9 cellular contexts compared by ENCODE assay signal in genomic region chr6:108942556-108943492, GRCh38.
DNase-seq lines count a peak whose midpoint lies in the region; ATAC-seq and TF ChIP-seq lines count a peak whose summit lies in the region.
"Had no signal": no experiment of that assay in that cellular context is flagged by ENCODE, and none has a peak within 500 bp of the region (broad histone marks: within the 10 kb centered on the region; RNA-seq: fewer than 3 reads in every experiment).

No MANE protein-coding gene starts in this region.

- H3K9me3 Mint-ChIP-seq in nephron = peaks cover 3% of the 10 kb centered on the region
- H3K9me3 Mint-ChIP-seq in stimulated activated naive CD8-positive, alpha-beta T cell treated with anti-CD3 and anti-CD28 coated beads, Interleukin-15, amount 100 ng/mL, for 72 hours = peaks cover 0 to 7% of the 10 kb centered on the region in 2 donors

- TF ChIP-seq CTCF in nephron (IDR thresholded peaks at IDR 0.05; ENCODE audit: unreplicated experiment in 3 of 3) = no peak

- ATAC-seq in stimulated activated naive CD8-positive, alpha-beta T cell treated with anti-CD3 and anti-CD28 coated beads, Interleukin-15, amount 100 ng/mL, for 72 hours = peak; percentile 87
- no peak for ATAC-seq in HG03095 (IDR thresholded peaks at IDR 0.05; ENCODE audit: unreplicated experiment)
- no peak for ATAC-seq in GM19455 (IDR thresholded peaks at IDR 0.05; ENCODE audit: unreplicated experiment)
- no peak for ATAC-seq in HG02885 (IDR thresholded peaks at IDR 0.05; ENCODE audit: poor library complexity, unreplicated experiment)

- H3K4me3 Mint-ChIP-seq in nephron = no peak overlapping the region
- peak overlapping the region; percentile 67 to 78 for H3K4me3 Mint-ChIP-seq in stimulated activated naive CD8-positive, alpha-beta T cell treated with anti-CD3 and anti-CD28 coated beads, Interleukin-15, amount 100 ng/mL, for 72 hours

- H3K27me3 Mint-ChIP-seq in nephron (ENCODE audit: low read depth) = no peaks in the 10 kb centered on the region
- no peaks in the 10 kb centered on the region for H3K27me3 Mint-ChIP-seq in stimulated activated naive CD8-positive, alpha-beta T cell treated with anti-CD3 and anti-CD28 coated beads, Interleukin-15, amount 100 ng/mL, for 72 hours

- DNase-seq in NCI-H1694 treated with DMSO at 0.1 percent for 48 hours (lab: John Stamatoyannopoulos, UW) (peak; percentile 13), NCI-H1694 (lab: John Stamatoyannopoulos, UW) (no peak)
- DNase-seq in activated T-helper 1 cell treated with anti-CD3 and anti-CD28 coated beads, Interleukin-2, amount 50 U/mL, for 16 hours (ENCODE audit: low read depth in 1 of 2, low spot score in 1 of 2) = peak; percentile 35
- DNase-seq in stimulated activated naive CD8-positive, alpha-beta T cell treated with anti-CD3 and anti-CD28 coated beads, Interleukin-15, amount 100 ng/mL, for 72 hours = peak; percentile 29 to 30
- DNase-seq: NCI-H446 had no signal

- H3K4me1 Mint-ChIP-seq in nephron = peaks cover 43% of the 10 kb centered on the region
- peaks cover 49% of the 10 kb centered on the region for H3K4me1 Mint-ChIP-seq in stimulated activated naive CD8-positive, alpha-beta T cell treated with anti-CD3 and anti-CD28 coated beads, Interleukin-15, amount 100 ng/mL, for 72 hours

- peaks cover 4% of the 10 kb centered on the region for H3K36me3 Mint-ChIP-seq in nephron (ENCODE audit: low read depth)

- peak overlapping the region in 2 of 3 experiments; percentile 37 to 58 for H3K27ac Mint-ChIP-seq in nephron
- H3K27ac Mint-ChIP-seq in stimulated activated naive CD8-positive, alpha-beta T cell treated with anti-CD3 and anti-CD28 coated beads, Interleukin-15, amount 100 ng/mL, for 72 hours = peak overlapping the region in 1 of 2 donors; percentile 83

Comparison
In these comparisons a context has a peak if more than half of its experiments do, and no peak if none do; other contexts are left out.
1. H3K4me3 Mint-ChIP-seq: peak in stimulated activated naive CD8-positive, alpha-beta T cell treated with anti-CD3 and anti-CD28 coated beads, Interleukin-15, amount 100 ng/mL, for 72 hours (2 of 2); none in nephron (0 of 3).